4 cellular contexts compared by ENCODE assay signal in the genomic region with DNA sequence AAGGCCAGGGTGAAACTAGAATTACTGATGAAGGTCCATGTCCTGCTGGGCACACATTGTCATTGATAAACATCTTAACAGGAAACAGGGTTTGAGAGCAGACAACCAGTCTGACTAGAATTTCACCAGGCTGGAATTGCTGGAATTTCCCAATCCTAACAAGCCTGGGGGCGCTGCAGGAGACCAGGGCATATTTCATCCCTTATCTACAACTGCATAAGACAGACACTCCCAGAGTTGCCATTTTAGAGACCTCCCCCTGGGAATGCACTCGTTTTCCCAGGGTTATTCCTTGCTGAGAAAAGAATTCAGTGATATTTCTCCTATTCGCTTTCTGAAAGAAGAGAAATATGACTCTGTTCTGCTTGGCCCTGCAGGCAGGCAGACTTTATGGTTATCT.
TF ChIP-seq lines count a peak whose summit lies in the region.

No MANE protein-coding gene starts in this region.

TF ChIP-seq in HCT116, 20 proteins besides CTCF, POLR2A, EP300 and RAD21:
- TF ChIP-seq CBX3 (IDR thresholded peaks at IDR 0.05; ENCODE audit: low read depth): peak; percentile 87
TF ChIP-seq in HCT116: peak in this region for 1; not testable (repeated sequence) for 19.

TF ChIP-seq in Ishikawa, 13 proteins besides CTCF, POLR2A, EP300 and RAD21:
- TF ChIP-seq TCF12 (IDR thresholded peaks at IDR 0.05; ENCODE audit: low read depth) (peak; percentile 57; the same call in 1 of the 2 replicates), TEAD4 (IDR thresholded peaks at IDR 0.05) (peak; percentile 38; the same call in 1 of the 2 replicates)
TF ChIP-seq in Ishikawa: peak in this region for 2; not testable (repeated sequence) for 11.

TF ChIP-seq in H1, 55 proteins besides CTCF, POLR2A, EP300 and RAD21:
- TF ChIP-seq TCF12 (IDR thresholded peaks at IDR 0.05; ENCODE audit: low read depth, low read length) (0 out of 2 replicates have a peak, but pooled peaks have one; percentile 22), TEAD4 (IDR thresholded peaks at IDR 0.05; ENCODE audit: low read depth, low read length) (peak; percentile 61; the same call in 1 of the 2 replicates), POU5F1 (IDR thresholded peaks at IDR 0.05; ENCODE audit: low read depth, low read length) (0 out of 2 replicates have a peak, but pooled peaks have one; percentile 9)

TF ChIP-seq in HepG2, 621 proteins besides CTCF, POLR2A, EP300 and RAD21:
- 0 out of 2 replicates have a peak, but pooled peaks have one; percentile 28 for TF ChIP-seq TOPORS (CRISPR knock-in tag; IDR thresholded peaks at IDR 0.05)
- TF ChIP-seq, protein P1, sequence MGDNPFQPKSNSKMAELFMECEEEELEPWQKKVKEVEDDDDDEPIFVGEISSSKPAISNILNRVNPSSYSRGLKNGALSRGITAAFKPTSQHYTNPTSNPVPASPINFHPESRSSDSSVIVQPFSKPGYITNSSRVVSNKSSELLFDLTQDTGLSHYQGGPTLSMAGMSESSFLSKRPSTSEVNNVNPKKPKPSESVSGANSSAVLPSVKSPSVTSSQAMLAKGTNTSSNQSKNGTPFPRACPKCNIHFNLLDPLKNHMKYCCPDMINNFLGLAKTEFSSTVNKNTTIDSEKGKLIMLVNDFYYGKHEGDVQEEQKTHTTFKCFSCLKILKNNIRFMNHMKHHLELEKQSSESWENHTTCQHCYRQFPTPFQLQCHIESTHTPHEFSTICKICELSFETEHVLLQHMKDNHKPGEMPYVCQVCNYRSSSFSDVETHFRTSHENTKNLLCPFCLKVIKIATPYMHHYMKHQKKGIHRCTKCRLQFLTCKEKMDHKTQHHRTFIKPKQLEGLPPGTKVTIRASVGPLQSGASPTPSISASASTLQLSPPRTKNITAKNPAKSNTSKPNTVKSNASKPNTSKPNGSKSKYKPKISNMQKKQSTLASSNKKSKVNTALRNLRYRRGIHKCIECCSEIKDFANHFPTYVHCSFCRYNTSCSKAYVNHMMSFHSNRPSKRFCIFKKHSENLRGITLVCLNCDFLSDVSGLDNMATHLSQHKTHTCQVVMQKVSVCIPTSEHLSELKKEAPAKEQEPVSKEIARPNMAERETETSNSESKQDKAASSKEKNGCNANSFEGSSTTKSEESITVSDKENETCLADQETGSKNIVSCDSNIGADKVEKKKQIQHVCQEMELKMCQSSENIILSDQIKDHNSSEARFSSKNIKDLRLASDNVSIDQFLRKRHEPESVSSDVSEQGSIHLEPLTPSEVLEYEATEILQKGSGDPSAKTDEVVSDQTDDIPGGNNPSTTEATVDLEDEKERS (CRISPR knock-in tag; IDR thresholded peaks at IDR 0.05): peak; percentile 50; the same call in 1 of the 2 replicates
- TF ChIP-seq SETDB1 (CRISPR knock-in tag; IDR thresholded peaks at IDR 0.05; ENCODE audit: borderline replicate concordance): peak; percentile 96
